ENCODE assay signal across 24 cellular contexts in genomic region chr19:2362970-2363300, GRCh38. TPM values are rescaled to one million over a fixed set of nuclear protein-coding genes. Genes with fewer than 3 reads are reported as not detected.
A peak's percentile ranks its signal among the peaks of the same experiment; 100 is the strongest.
DNase-seq lines count a peak whose midpoint lies in the region; ATAC-seq, FAIRE-seq and TF ChIP-seq lines count a peak whose summit lies in the region.
"Had no signal": no experiment of that assay in that cellular context is flagged by ENCODE, and none has a peak within 500 bp of the region (broad histone marks: within the 10 kb centered on the region; RNA-seq: fewer than 3 reads in every experiment).

No MANE protein-coding gene starts in this region.

- intact Hi-C loops in K562 (cut with micrococcal nuclease) = no loop called here
- intact Hi-C loops in sciatic nerve (cut with DNase I) = no loop called here

- no peaks in the 10 kb centered on the region; the same call in 1 of the 2 replicates for H4K20me1 ChIP-seq in K562 (replicated peaks; ENCODE audit: control insufficient read depth, insufficient read depth, low read length)

- peak overlapping the region; percentile 35 for H2BK15ac ChIP-seq in neuronal stem cell (ENCODE audit: low read length)

- no peak overlapping the region for H3K27ac ChIP-seq in K562 (ENCODE audit: extremely low read depth, low read depth, low read length)
- no peak overlapping the region for H3K27ac ChIP-seq in neuronal stem cell (replicated peaks; ENCODE audit: low read length)
- H3K27ac ChIP-seq: A549; BLaER1 treated with 17β-estradiol and CSF1 and Interleukin-3, amounts not matched to agents 10 nM and 100 nM had no signal

- TF ChIP-seq RAD21 in K562 (CRISPR knock-in tag; conservative IDR thresholded peaks at IDR 0.05 in 1 of 2, IDR thresholded peaks at IDR 0.05 in 1 of 2) = no peak

- H2BK120ac ChIP-seq in neuronal stem cell (ENCODE audit: low read depth, low read length) = peak overlapping the region; percentile 32

- CTCF ChIA-PET in K562 (lab: Yijun Ruan, JAX; ENCODE audit: low intra/inter-chr PET ratio) = no interaction called here

- DNase-seq in H7 (peak; percentile 55), K562 (ENCODE audit: extremely low read depth in 1 of 4, low spot score in 3 of 4) (no peak), neuronal stem cell (ENCODE audit: low spot score) (no peak), NCI-H69 (lab: John Stamatoyannopoulos, UW) (no peak), NCI-H2029 treated with DMSO at 0.1 percent for 48 hours (lab: John Stamatoyannopoulos, UW) (no peak), sciatic nerve (ENCODE audit: low spot score) (no peak)
- DNase-seq: 8988T; ACHN; AML-193; BE2C; CD4-positive, alpha-beta T cell; CD8-positive, alpha-beta memory T cell; DMS 273 treated with DMSO at 0.1 percent for 48 hours; DMS79; EL; GDM1; GOT3; H9; HFFc6 had no signal

- WGBS in K562 (ENCODE audit: insufficient coverage, low coverage, missing lambda C conversion rate) = 36% methylated on average over 15 of the region's 15 CpGs
- no CpG with 5 or more reads among the region's 15 CpGs for WGBS in neuronal stem cell (ENCODE audit: extremely low coverage in 2 of 2, insufficient read length in 2 of 2, insufficient replicate concordance in 1 of 2), 2 donors

- peak overlapping the region; percentile 66 for H2BK12ac ChIP-seq in neuronal stem cell (ENCODE audit: low read length)

- H3K9ac ChIP-seq in K562 (ENCODE audit: insufficient read depth in 1 of 2, low read depth in 2 of 2, low read length in 2 of 2) = no peak overlapping the region
- H3K9ac ChIP-seq in neuronal stem cell (ENCODE audit: low read depth, low read length, poor library complexity) = no peak overlapping the region
- H3K9ac ChIP-seq: BLaER1 treated with 17β-estradiol and CSF1 and Interleukin-3, amounts not matched to agents 10 nM and 100 nM had no signal

- H3K4me3 ChIP-seq in H7 (ENCODE audit: insufficient read depth, low read depth, low read length) (no peak overlapping the region), K562 (no peak overlapping the region), neuronal stem cell (ENCODE audit: low read length in 2 of 2) (peak overlapping the region in 1 of 2 donors; percentile 6)
- H3K4me3 ChIP-seq: A549; BLaER1 treated with 17β-estradiol and CSF1 and Interleukin-3, amounts not matched to agents 10 nM and 100 nM; GM12878 had no signal

- no peaks in the 10 kb centered on the region; the same call in 1 of the 2 replicates for H3K9me3 ChIP-seq in K562 (replicated peaks; ENCODE audit: control insufficient read depth, insufficient read depth, low read depth, low read length)
- no peaks in the 10 kb centered on the region for H3K9me3 ChIP-seq in neuronal stem cell (replicated peaks in 1 of 2; ENCODE audit: control insufficient read depth in 2 of 2, insufficient read depth in 1 of 2, low read depth in 1 of 2, low read length in 2 of 2)
- H3K9me3 ChIP-seq: A549, BE2C had no signal

- H3K9me1 ChIP-seq in K562 (ENCODE audit: control insufficient read depth, insufficient read depth, low read length) = peaks cover 5% of the 10 kb centered on the region

- H3K4me1 ChIP-seq in K562 (replicated peaks in 1 of 2; ENCODE audit: control insufficient read depth in 2 of 2, insufficient read depth in 2 of 2, low read length in 2 of 2) = peaks cover 0 to 31% of the 10 kb centered on the region in 2 experiments; a peak in 3 of 5 replicates
- peaks cover 0 to 2% of the 10 kb centered on the region in 2 donors for H3K4me1 ChIP-seq in neuronal stem cell (ENCODE audit: control insufficient read depth in 2 of 2, insufficient read depth in 1 of 2, low read depth in 1 of 2, low read length in 2 of 2)
- H3K4me1 ChIP-seq: BE2C had no signal

- no peak overlapping the region for H2BK5ac ChIP-seq in neuronal stem cell (ENCODE audit: low read length)

- no TSS peak for BruUV-seq in K562 (replicated peaks; lab: Mats Ljungman, UMichigan)

- H2AFZ ChIP-seq in K562 (ENCODE audit: low read depth, low read length) (no peak overlapping the region), neuronal stem cell (ENCODE audit: low read length) (no peak overlapping the region)

- H3K14ac ChIP-seq in neuronal stem cell (ENCODE audit: low read length) = no peak overlapping the region

- no peak overlapping the region for H3K4ac ChIP-seq in neuronal stem cell (ENCODE audit: low read length)

- in situ Hi-C loops in K562 (cut with MboI) = no loop called here

- H4K8ac ChIP-seq in neuronal stem cell (ENCODE audit: low read depth, low read length) = no peak overlapping the region

- H3K79me2 ChIP-seq in K562 (ENCODE audit: control insufficient read depth, insufficient read depth, low read length) = no peaks in the 10 kb centered on the region

- H3K18ac ChIP-seq in neuronal stem cell (ENCODE audit: low read length) = peak overlapping the region; percentile 72

- POLR2A ChIA-PET in K562 (lab: Yijun Ruan, JAX) = interaction anchor here (0.5 to 1.0 kb wide), 2 partner anchors 17 to 127 kb away, joined by 3 read pairs; partner anchors contain the start of gene PLEKHJ1

- no peak for TF ChIP-seq POLR2A in K562 (conservative IDR thresholded peaks at IDR 0.05)

- H3K4me2 ChIP-seq in K562 (ENCODE audit: insufficient read depth, low read length) (no peak overlapping the region), neuronal stem cell (ENCODE audit: insufficient read depth, low read length, poor library complexity, severe bottlenecking) (no peak overlapping the region)
- H3K4me2 ChIP-seq: A549; BLaER1 treated with 17β-estradiol and CSF1 and Interleukin-3, amounts not matched to agents 10 nM and 100 nM had no signal

- H3K36me3 ChIP-seq in H7 (replicated peaks; ENCODE audit: control insufficient read depth, insufficient read depth, low read length) (no peaks in the 10 kb centered on the region), K562 (ENCODE audit: control insufficient read depth, insufficient read depth, low read length) (no peaks in the 10 kb centered on the region), neuronal stem cell (replicated peaks in 1 of 2; ENCODE audit: control insufficient read depth in 2 of 2, insufficient read depth in 2 of 2, low read length in 2 of 2) (no peaks in the 10 kb centered on the region)
- H3K36me3 ChIP-seq: BE2C; BLaER1 treated with 17β-estradiol and CSF1 and Interleukin-3, amounts not matched to agents 10 nM and 100 nM had no signal

- FAIRE-seq in K562 (lab: Jason Lieb, UNC) = no peak
- FAIRE-seq: A549, GM12878, GM19239 had no signal

- no peak for TF ChIP-seq EP300 in K562 (IDR thresholded peaks at IDR 0.05; ENCODE audit: low read length)

- H3K23ac ChIP-seq in neuronal stem cell (ENCODE audit: low read depth, low read length, poor library complexity) = no peak overlapping the region

- no peak for ATAC-seq in K562
- ATAC-seq in sciatic nerve = no peak
- ATAC-seq: GM12878, HCT116 had no signal

- no peak overlapping the region for H4K91ac ChIP-seq in neuronal stem cell (ENCODE audit: low read depth, low read length, poor library complexity)

- no peaks in the 10 kb centered on the region for H3K79me1 ChIP-seq in neuronal stem cell (ENCODE audit: low read depth, low read length)

- no peak for TF ChIP-seq CTCF in K562 (IDR thresholded peaks at IDR 0.05 in 2 of 3, conservative IDR thresholded peaks at IDR 0.05 in 1 of 3; ENCODE audit: insufficient read depth in 2 of 3, low read depth in 1 of 3, low read length in 3 of 3)

- H2AK5ac ChIP-seq in neuronal stem cell (ENCODE audit: low read depth, low read length) = no peak overlapping the region

- H3K27me3 ChIP-seq in H7 (ENCODE audit: control insufficient read depth, insufficient read depth, low read length) (peaks cover 5% of the 10 kb centered on the region; the same call in 1 of the 2 replicates), K562 (ENCODE audit: control insufficient read depth in 2 of 2, insufficient read depth in 2 of 2, low read length in 2 of 2) (peaks cover 17 to 46% of the 10 kb centered on the region in 2 experiments; a peak in 4 of 5 replicates), neuronal stem cell (ENCODE audit: control insufficient read depth in 3 of 3, insufficient read depth in 3 of 3, low read depth in 1 of 3, low read length in 3 of 3) (peaks cover 0 to 16% (median 3%) of the 10 kb centered on the region in 3 experiments)

RNA-seq across cellular contexts. Expression of gene TMPRSS9, which starts 2.9 kb away (rescaled TPM):
- 0.48 TPM in 1 of 2 replicates, not detected in the other for total RNA-seq in H7 (2014; rRNA removed; shearing (Covaris generic))
- total RNA-seq in K562 (2011; cell fraction: chromatin; rRNA removed; ENCODE audit: low replicate concordance) = 1.7 TPM in 1 of 2 replicates, not detected in the other
- total RNA-seq in K562 (2011; cell fraction: nucleolus; rRNA removed) = 0.33 and 0.66 TPM in 2 replicates
- total RNA-seq in K562 (2011; cell fraction: nucleoplasm; rRNA removed) = 0.15 TPM in 1 of 2 replicates, not detected in the other
- total RNA-seq in K562 (2014; rRNA removed) = not detected in 2 replicates
- total RNA-seq in K562 (2014; rRNA removed; fragmentation: Illumina TruSeq; extraction: Trizol) = not detected in 2 replicates
- total RNA-seq in K562 (2015; rRNA removed; fragmentation: Illumina TruSeq; extraction: Trizol) = not detected in 2 replicates
- total RNA-seq in K562 (2021) = 0.11 TPM in 1 of 2 replicates, not detected in the other
- 0.01 TPM in 1 of 2 replicates, not detected in the other for polyA plus RNA-seq in K562 (2011; rRNA removed)
- 0.03 TPM in 1 of 2 replicates, not detected in the other for polyA plus RNA-seq in K562 (2011; cell fraction: cytosol; rRNA removed)
- 0.04 and 0.24 TPM in 2 replicates for polyA plus RNA-seq in K562 (2011; cell fraction: nucleus; rRNA removed)
- polyA plus RNA-seq in K562 (2012) = 0.34 and 2.1 TPM in 2 replicates
- polyA plus RNA-seq in K562 (2014; fragmentation: Illumina TruSeq; extraction: Trizol) = not detected in 2 replicates
- not detected for polyA plus RNA-seq in K562 (2014; fragmentation: Nextera tagmentation; extraction: Ambion mirVana)
- 0.03 TPM in 1 of 2 replicates, not detected in the other for polyA plus RNA-seq in K562 (2014; rRNA removed)
- polyA minus RNA-seq in K562 (2011; rRNA and poly(A)+ RNA removed) = not detected in 2 replicates
- polyA minus RNA-seq in K562 (2011; cell fraction: cytosol; rRNA and poly(A)+ RNA removed) = not detected in 2 replicates
- polyA minus RNA-seq in K562 (2011; cell fraction: nucleus; rRNA and poly(A)+ RNA removed) = 0.11 TPM in 1 of 2 replicates, not detected in the other
- polyA plus RNA-seq in neuronal stem cell (2013, experiment 1 of 2) = 0.04 TPM
- polyA plus RNA-seq in neuronal stem cell (2013, experiment 2 of 2) = 0.03 TPM
- not detected for total RNA-seq in sciatic nerve
- total RNA-seq: CD4-positive, alpha-beta T cell; CD8-positive, alpha-beta memory T cell; GM12878; HFFc6 had no signal
- polyA plus RNA-seq: CD8-positive, alpha-beta memory T cell had no signal

RNA-seq across cellular contexts. Expression of gene SPPL2B, which starts 34.5 kb away (rescaled TPM):
- 65.9 and 75.3 TPM in 2 replicates for total RNA-seq in H7 (2014; rRNA removed; shearing (Covaris generic))
- total RNA-seq in K562 (2011; cell fraction: chromatin; rRNA removed; ENCODE audit: low replicate concordance) = 147 and 415 TPM in 2 replicates
- 310 and 318 TPM in 2 replicates for total RNA-seq in K562 (2011; cell fraction: nucleolus; rRNA removed)
- 175 and 195 TPM in 2 replicates for total RNA-seq in K562 (2011; cell fraction: nucleoplasm; rRNA removed)
- total RNA-seq in K562 (2014; rRNA removed) = 32.0 and 33.9 TPM in 2 replicates
- 2.6 and 4.1 TPM in 2 replicates for total RNA-seq in K562 (2014; rRNA removed; fragmentation: Illumina TruSeq; extraction: Trizol)
- total RNA-seq in K562 (2015; rRNA removed; fragmentation: Illumina TruSeq; extraction: Trizol) = 15.1 and 16.9 TPM in 2 replicates
- 63.6 and 74.0 TPM in 2 replicates for total RNA-seq in K562 (2021)
- 24.9 and 30.0 TPM in 2 replicates for polyA plus RNA-seq in K562 (2011; rRNA removed)
- polyA plus RNA-seq in K562 (2011; cell fraction: cytosol; rRNA removed) = 28.7 and 44.8 TPM in 2 replicates
- polyA plus RNA-seq in K562 (2011; cell fraction: nucleus; rRNA removed) = 317 and 559 TPM in 2 replicates
- polyA plus RNA-seq in K562 (2012) = 67.0 and 110 TPM in 2 replicates
- 8.4 and 19.9 TPM in 2 replicates for polyA plus RNA-seq in K562 (2014; fragmentation: Illumina TruSeq; extraction: Trizol)
- under 1 TPM; 0.20 to 0.29 TPM for polyA plus RNA-seq in K562 (2014; fragmentation: Nextera tagmentation; extraction: Ambion mirVana)
- polyA plus RNA-seq in K562 (2014; rRNA removed) = 62.9 and 81.2 TPM in 2 replicates
- polyA minus RNA-seq in K562 (2011; rRNA and poly(A)+ RNA removed) = 3.4 and 6.9 TPM in 2 replicates
- polyA minus RNA-seq in K562 (2011; cell fraction: cytosol; rRNA and poly(A)+ RNA removed) = 14.0 and 22.7 TPM in 2 replicates
- polyA minus RNA-seq in K562 (2011; cell fraction: nucleus; rRNA and poly(A)+ RNA removed) = 52.0 and 52.1 TPM in 2 replicates
- 32.8 TPM for polyA plus RNA-seq in neuronal stem cell (2013, experiment 1 of 2)
- polyA plus RNA-seq in neuronal stem cell (2013, experiment 2 of 2) = 31.5 TPM
- total RNA-seq in sciatic nerve = 48.0 TPM

RNA-seq across cellular contexts. Expression of gene LSM7, which starts 34.5 kb away (rescaled TPM):
- 320 and 421 TPM in 2 replicates for total RNA-seq in H7 (2014; rRNA removed; shearing (Covaris generic))
- total RNA-seq in K562 (2011; cell fraction: chromatin; rRNA removed; ENCODE audit: low replicate concordance) = 46.8 and 94.0 TPM in 2 replicates
- 108 and 115 TPM in 2 replicates for total RNA-seq in K562 (2011; cell fraction: nucleolus; rRNA removed)
- 89.3 and 125 TPM in 2 replicates for total RNA-seq in K562 (2011; cell fraction: nucleoplasm; rRNA removed)
- 408 and 578 TPM in 2 replicates for total RNA-seq in K562 (2014; rRNA removed)
- 117 and 146 TPM in 2 replicates for total RNA-seq in K562 (2014; rRNA removed; fragmentation: Illumina TruSeq; extraction: Trizol)
- total RNA-seq in K562 (2015; rRNA removed; fragmentation: Illumina TruSeq; extraction: Trizol) = 261 and 265 TPM in 2 replicates
- total RNA-seq in K562 (2021) = 284 and 286 TPM in 2 replicates
- polyA plus RNA-seq in K562 (2011; rRNA removed) = 450 and 480 TPM in 2 replicates
- 1,525 and 1,825 TPM in 2 replicates for polyA plus RNA-seq in K562 (2011; cell fraction: cytosol; rRNA removed)
- 285 TPM in 2 replicates for polyA plus RNA-seq in K562 (2011; cell fraction: nucleus; rRNA removed)
- polyA plus RNA-seq in K562 (2012) = 272 and 399 TPM in 2 replicates
- 147 and 242 TPM in 2 replicates for polyA plus RNA-seq in K562 (2014; fragmentation: Illumina TruSeq; extraction: Trizol)
- polyA plus RNA-seq in K562 (2014; fragmentation: Nextera tagmentation; extraction: Ambion mirVana) = 100 to 1,000 TPM in 1 of 2 experiments, 10 to 100 TPM in 1; 40.5 to 147 TPM
- polyA plus RNA-seq in K562 (2014; rRNA removed) = 650 and 690 TPM in 2 replicates
- 39.4 and 52.2 TPM in 2 replicates for polyA minus RNA-seq in K562 (2011; rRNA and poly(A)+ RNA removed)
- polyA minus RNA-seq in K562 (2011; cell fraction: cytosol; rRNA and poly(A)+ RNA removed) = 59.3 and 94.0 TPM in 2 replicates
- 39.6 and 56.8 TPM in 2 replicates for polyA minus RNA-seq in K562 (2011; cell fraction: nucleus; rRNA and poly(A)+ RNA removed)
- polyA plus RNA-seq in neuronal stem cell (2013, experiment 1 of 2) = 368 TPM
- 371 TPM for polyA plus RNA-seq in neuronal stem cell (2013, experiment 2 of 2)
- 46.9 TPM for total RNA-seq in sciatic nerve

RNA-seq across cellular contexts. Expression of gene LINGO3, which starts 55.0 kb away (rescaled TPM):
- 1.1 and 2.7 TPM in 2 replicates for total RNA-seq in H7 (2014; rRNA removed; shearing (Covaris generic))
- total RNA-seq in K562 (2011; cell fraction: chromatin; rRNA removed; ENCODE audit: low replicate concordance) = not detected in 2 replicates
- total RNA-seq in K562 (2011; cell fraction: nucleolus; rRNA removed) = not detected in 2 replicates
- not detected in 2 replicates for total RNA-seq in K562 (2011; cell fraction: nucleoplasm; rRNA removed)
- total RNA-seq in K562 (2014; rRNA removed) (0.05 TPM in 1 of 2 replicates, not detected in the other), K562 (2014; rRNA removed; fragmentation: Illumina TruSeq; extraction: Trizol) (not detected in 2 replicates), K562 (2015; rRNA removed; fragmentation: Illumina TruSeq; extraction: Trizol) (not detected in 2 replicates), K562 (2021) (not detected in 2 replicates), sciatic nerve (not detected)
- polyA plus RNA-seq in K562 (2011; rRNA removed) (0.03 and 0.07 TPM in 2 replicates), K562 (2014; fragmentation: Illumina TruSeq; extraction: Trizol) (not detected in 2 replicates), K562 (2014; fragmentation: Nextera tagmentation; extraction: Ambion mirVana) (under 1 TPM in 1 of 2 experiments, not detected in 1; 0.03 TPM), K562 (2014; rRNA removed) (not detected in 2 replicates)
- polyA plus RNA-seq in K562 (2011; cell fraction: cytosol; rRNA removed) = 0.06 and 0.07 TPM in 2 replicates
- polyA plus RNA-seq in K562 (2011; cell fraction: nucleus; rRNA removed) = not detected in 2 replicates
- polyA plus RNA-seq in K562 (2012) = 0.47 and 1.6 TPM in 2 replicates
- polyA minus RNA-seq in K562 (2011; rRNA and poly(A)+ RNA removed) = not detected in 2 replicates
- polyA minus RNA-seq in K562 (2011; cell fraction: cytosol; rRNA and poly(A)+ RNA removed) = not detected in 2 replicates
- polyA minus RNA-seq in K562 (2011; cell fraction: nucleus; rRNA and poly(A)+ RNA removed) = not detected in 2 replicates
- polyA plus RNA-seq in neuronal stem cell (2013, experiment 1 of 2) = 0.99 TPM
- polyA plus RNA-seq in neuronal stem cell (2013, experiment 2 of 2) = 1.1 TPM
- total RNA-seq: HFFc6 had no signal
- polyA plus RNA-seq: A549 had no signal
